In the genomic region with DNA sequence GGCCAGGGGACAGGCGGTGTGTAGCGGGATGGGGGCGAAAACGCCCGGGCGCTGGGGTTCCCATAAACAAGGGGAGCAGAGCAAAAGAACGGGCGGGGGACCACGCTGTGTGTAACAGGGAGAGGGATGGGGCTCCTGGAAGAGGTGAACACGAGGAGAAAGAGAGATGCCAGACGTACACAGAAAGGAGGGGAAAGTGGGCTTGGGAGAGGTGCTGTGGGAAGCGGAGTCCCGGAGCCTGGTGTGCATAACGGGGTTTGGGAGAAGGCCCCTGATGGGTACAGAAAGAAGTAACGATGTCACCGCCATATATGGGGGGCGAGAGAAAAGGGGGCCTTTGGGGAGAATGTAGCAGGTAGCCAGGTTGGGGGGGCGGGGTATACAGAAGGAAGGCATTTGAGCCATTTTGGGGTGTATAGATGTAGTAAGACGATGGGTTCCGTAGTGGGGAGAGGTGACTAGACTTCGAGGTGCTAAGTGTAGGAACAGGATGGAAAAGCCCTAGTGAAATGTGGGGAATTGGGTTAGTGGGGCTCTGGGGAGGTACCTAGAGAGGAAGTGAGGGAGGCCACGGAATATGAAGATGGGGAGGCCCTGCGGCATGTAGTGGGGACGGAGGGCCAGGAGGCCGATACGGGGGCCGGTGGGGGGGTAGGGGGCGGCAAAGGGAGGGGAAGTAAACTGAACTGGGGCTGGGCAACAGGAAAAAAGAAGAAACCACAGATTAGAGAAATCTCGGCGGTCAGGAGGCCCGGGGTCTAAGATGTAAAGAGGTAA, we compare ENCODE assay signal across 8 cellular contexts. TPM values are rescaled to one million over a fixed set of nuclear protein-coding genes. Genes with fewer than 3 reads are reported as not detected.
A peak's percentile ranks its signal among the peaks of the same experiment; 100 is the strongest.
DNase-seq lines count a peak whose midpoint lies in the region; ATAC-seq, FAIRE-seq and TF ChIP-seq lines count a peak whose summit lies in the region.

No MANE protein-coding gene starts in this region.

- peaks cover 72% of the 10 kb centered on the region for H3K4me1 Mint-ChIP-seq in activated naive CD4-positive, alpha-beta T cell treated with anti-CD3 and anti-CD28 coated beads, Interleukin-2, amount 10 ng/mL, durations not matched to agents 7 days and 5 days

- peak overlapping the region; percentile 92 for H3K4me3 Mint-ChIP-seq in activated naive CD4-positive, alpha-beta T cell treated with anti-CD3 and anti-CD28 coated beads, Interleukin-2, amount 10 ng/mL, durations not matched to agents 7 days and 5 days

- DNase-seq in GM12892 (ENCODE audit: insufficient read length): no peak
- DNase-seq in M059J (ENCODE audit: low read depth): peak; percentile 58
- DNase-seq in activated naive CD4-positive, alpha-beta T cell treated with anti-CD3 and anti-CD28 coated beads, Interleukin-2, amount 10 ng/mL, durations not matched to agents 7 days and 5 days: peak; percentile 47
- DNase-seq in left ventricle myocardium superior: peak; percentile 11
- DNase-seq in sciatic nerve (ENCODE audit: low spot score): no peak
- no peak for DNase-seq in NCI-H1105 (lab: John Stamatoyannopoulos, UW)

- peaks cover 17% of the 10 kb centered on the region for H3K36me3 Mint-ChIP-seq in activated naive CD4-positive, alpha-beta T cell treated with anti-CD3 and anti-CD28 coated beads, Interleukin-2, amount 10 ng/mL, durations not matched to agents 7 days and 5 days

- no peak for TF ChIP-seq POLR2A in GM12892 (IDR thresholded peaks at IDR 0.05; ENCODE audit: low read depth, low read length)

- no peaks in the 10 kb centered on the region for H3K9me3 Mint-ChIP-seq in activated naive CD4-positive, alpha-beta T cell treated with anti-CD3 and anti-CD28 coated beads, Interleukin-2, amount 10 ng/mL, durations not matched to agents 7 days and 5 days

- CTCF ChIA-PET in activated naive CD4-positive, alpha-beta T cell treated with anti-CD3 and anti-CD28 coated beads, Interleukin-2, amount 10 ng/mL, durations not matched to agents 7 days and 5 days (lab: Charles Lee): interaction anchor here (2.7 kb wide), 1 partner anchor 9 kb away, joined by 15 read pairs; no protein-coding TSS in a partner anchor

- intact Hi-C loops in left ventricle myocardium superior (cut with micrococcal nuclease): no loop called here
- intact Hi-C loops in sciatic nerve (cut with DNase I): no loop called here

- peak overlapping the region; percentile 93 for H3K27ac Mint-ChIP-seq in activated naive CD4-positive, alpha-beta T cell treated with anti-CD3 and anti-CD28 coated beads, Interleukin-2, amount 10 ng/mL, durations not matched to agents 7 days and 5 days

- ATAC-seq in left ventricle myocardium superior (peak; percentile 0), sciatic nerve (peak; percentile 4), HG02623 (IDR thresholded peaks at IDR 0.05; ENCODE audit: unreplicated experiment) (no peak), GM18861 (IDR thresholded peaks at IDR 0.05; ENCODE audit: unreplicated experiment) (no peak)

- FAIRE-seq in GM12892 (lab: Jason Lieb, UNC): peak; percentile 40

- no peaks in the 10 kb centered on the region for H3K27me3 Mint-ChIP-seq in activated naive CD4-positive, alpha-beta T cell treated with anti-CD3 and anti-CD28 coated beads, Interleukin-2, amount 10 ng/mL, durations not matched to agents 7 days and 5 days

RNA-seq across cellular contexts. Expression of gene ZNF580, which starts 0.8 kb away (rescaled TPM):
- 14.4 TPM for polyA plus RNA-seq in GM12892 (2012; ENCODE audit: missing spikeins)
- 18.2 and 20.9 TPM in 2 replicates for total RNA-seq in M059J (2014; rRNA removed; shearing (Covaris generic))
- total RNA-seq in left ventricle myocardium superior (12.3 TPM), sciatic nerve (42.2 TPM)

RNA-seq across cellular contexts. Expression of gene ZNF581, which starts 1.9 kb away (rescaled TPM):
- polyA plus RNA-seq in GM12892 (2012; ENCODE audit: missing spikeins): 27.0 TPM
- total RNA-seq in M059J (2014; rRNA removed; shearing (Covaris generic)): 12.6 and 15.9 TPM in 2 replicates
- 9.4 TPM for total RNA-seq in left ventricle myocardium superior
- total RNA-seq in sciatic nerve: 17.2 TPM

RNA-seq across cellular contexts. Expression of gene CCDC106, which starts 6.4 kb away (rescaled TPM):
- polyA plus RNA-seq in GM12892 (2012; ENCODE audit: missing spikeins): 20.1 TPM
- 4.9 and 5.1 TPM in 2 replicates for total RNA-seq in M059J (2014; rRNA removed; shearing (Covaris generic))
- total RNA-seq in left ventricle myocardium superior: 16.8 TPM
- total RNA-seq in sciatic nerve: 14.0 TPM

RNA-seq across cellular contexts. Expression of gene U2AF2, which starts 13.3 kb away (rescaled TPM):
- 137 TPM for polyA plus RNA-seq in GM12892 (2012; ENCODE audit: missing spikeins)
- total RNA-seq in M059J (2014; rRNA removed; shearing (Covaris generic)): 140 and 148 TPM in 2 replicates
- total RNA-seq in left ventricle myocardium superior (79.9 TPM), sciatic nerve (127 TPM)

RNA-seq across cellular contexts. Expression of gene ZNF784, which starts 17.2 kb away (rescaled TPM):
- 2.5 TPM for polyA plus RNA-seq in GM12892 (2012; ENCODE audit: missing spikeins)
- 2.2 and 5.1 TPM in 2 replicates for total RNA-seq in M059J (2014; rRNA removed; shearing (Covaris generic))
- total RNA-seq in left ventricle myocardium superior: 13.4 TPM
- total RNA-seq in sciatic nerve: 4.0 TPM

Comparison
In these comparisons a context has a peak if more than half of its experiments do, and no peak if none do; other contexts are left out.
1. DNase-seq: peak in M059J (single experiment), activated naive CD4-positive, alpha-beta T cell treated with anti-CD3 and anti-CD28 coated beads, Interleukin-2, amount 10 ng/mL, durations not matched to agents 7 days and 5 days (single experiment) and left ventricle myocardium superior (single experiment); none in GM12892 (single experiment), sciatic nerve (single experiment) and NCI-H1105 (single experiment).
2. ATAC-seq: peak in left ventricle myocardium superior (single experiment) and sciatic nerve (single experiment); none in HG02623 (single experiment) and GM18861 (single experiment).